ENCODE assay signal across 11 cellular contexts in genomic region chr2:88865801-88866353, GRCh38.
A peak's percentile ranks its signal among the peaks of the same experiment; 100 is the strongest.
DNase-seq lines count a peak whose midpoint lies in the region; ATAC-seq and TF ChIP-seq lines count a peak whose summit lies in the region.
"Had no signal": no experiment of that assay in that cellular context is flagged by ENCODE, and none has a peak within 500 bp of the region (broad histone marks: within the 10 kb centered on the region; RNA-seq: fewer than 3 reads in every experiment).

No MANE protein-coding gene starts in this region.

- TF ChIP-seq CTCF in uterus (IDR thresholded peaks at IDR 0.05), result no peak

- peaks cover 29 to 45% (median 39%) of the 10 kb centered on the region in 3 donors for H3K4me1 Mint-ChIP-seq in naive B cell
- H3K4me1 Mint-ChIP-seq in activated CD4-positive, alpha-beta T cell treated with anti-CD3 and anti-CD28 coated beads, Interleukin-2, amount 10 ng/mL, durations not matched to agents 7 days and 5 days, result peaks cover 10% of the 10 kb centered on the region

- peak; percentile 40 for DNase-seq in KBM-7
- DNase-seq in naive B cell, result peak; percentile 64
- DNase-seq in activated CD4-positive, alpha-beta T cell treated with anti-CD3 and anti-CD28 coated beads, Interleukin-2, amount 10 ng/mL, durations not matched to agents 7 days and 5 days, result no peak
- DNase-seq in effector CD4-positive, alpha-beta T cell, result no peak
- DNase-seq in uterus, result no peak
- DNase-seq: activated CD8-positive, alpha-beta memory T cell treated with anti-CD3 and anti-CD28 coated beads, Interleukin-2, amount 10 ng/mL, durations not matched to agents 7 days and 5 days; sigmoid colon; T-helper 2 cell had no signal

- no peak for TF ChIP-seq POLR2A in uterus (IDR thresholded peaks at IDR 0.05)

- H3K4me3 ChIP-seq in uterus, result no peak overlapping the region
- H3K4me3 ChIP-seq: sigmoid colon had no signal

- H3K36me3 ChIP-seq in uterus, result no peaks in the 10 kb centered on the region
- H3K36me3 ChIP-seq: sigmoid colon had no signal

- no peaks in the 10 kb centered on the region for H3K27me3 Mint-ChIP-seq in naive B cell
- H3K27me3 Mint-ChIP-seq in activated CD4-positive, alpha-beta T cell treated with anti-CD3 and anti-CD28 coated beads, Interleukin-2, amount 10 ng/mL, durations not matched to agents 7 days and 5 days, result peaks cover 43% of the 10 kb centered on the region

- H3K27me3 ChIP-seq in uterus, result no peaks in the 10 kb centered on the region

- H3K4me3 Mint-ChIP-seq in naive B cell, result peak overlapping the region; percentile 89 to 99 (median 96)
- H3K4me3 Mint-ChIP-seq in activated CD4-positive, alpha-beta T cell treated with anti-CD3 and anti-CD28 coated beads, Interleukin-2, amount 10 ng/mL, durations not matched to agents 7 days and 5 days, result no peak overlapping the region
- H3K4me3 Mint-ChIP-seq: activated CD8-positive, alpha-beta memory T cell treated with anti-CD3 and anti-CD28 coated beads, Interleukin-2, amount 10 ng/mL, durations not matched to agents 7 days and 5 days had no signal

- peak overlapping the region; percentile 93 to 98 (median 97) for H3K27ac Mint-ChIP-seq in naive B cell
- no peak overlapping the region for H3K27ac Mint-ChIP-seq in activated CD4-positive, alpha-beta T cell treated with anti-CD3 and anti-CD28 coated beads, Interleukin-2, amount 10 ng/mL, durations not matched to agents 7 days and 5 days
- H3K27ac Mint-ChIP-seq: activated CD8-positive, alpha-beta memory T cell treated with anti-CD3 and anti-CD28 coated beads, Interleukin-2, amount 10 ng/mL, durations not matched to agents 7 days and 5 days had no signal

- in situ Hi-C loops in KBM-7 (cut with MboI; ENCODE audit: low pct_unique_long_range_greater_than_20kb, low sequenced_read_pairs), result loop anchor here (25.0 kb wide), 1 partner anchor 129 kb away; no protein-coding TSS in a partner anchor

- peaks cover 6 to 16% of the 10 kb centered on the region in 2 donors for H3K36me3 Mint-ChIP-seq in naive B cell
- H3K36me3 Mint-ChIP-seq in activated CD4-positive, alpha-beta T cell treated with anti-CD3 and anti-CD28 coated beads, Interleukin-2, amount 10 ng/mL, durations not matched to agents 7 days and 5 days (ENCODE audit: low read depth), result no peaks in the 10 kb centered on the region
- H3K36me3 Mint-ChIP-seq: activated CD8-positive, alpha-beta memory T cell treated with anti-CD3 and anti-CD28 coated beads, Interleukin-2, amount 10 ng/mL, durations not matched to agents 7 days and 5 days had no signal

- peaks cover 0 to 4% (median 0%) of the 10 kb centered on the region in 7 donors for H3K9me3 Mint-ChIP-seq in naive B cell
- H3K9me3 Mint-ChIP-seq in activated CD4-positive, alpha-beta T cell treated with anti-CD3 and anti-CD28 coated beads, Interleukin-2, amount 10 ng/mL, durations not matched to agents 7 days and 5 days, result no peaks in the 10 kb centered on the region

- no peak overlapping the region for H3K27ac ChIP-seq in uterus
- H3K27ac ChIP-seq: sigmoid colon had no signal

- CTCF ChIA-PET in activated CD4-positive, alpha-beta T cell treated with anti-CD3 and anti-CD28 coated beads, Interleukin-2, amount 10 ng/mL, durations not matched to agents 7 days and 5 days (lab: Charles Lee), result no interaction called here

- intact Hi-C loops in uterus (cut with DNase I; ENCODE audit: low total_unique reads), result no loop called here

- no peaks in the 10 kb centered on the region for H3K9me3 ChIP-seq in uterus
- H3K9me3 ChIP-seq: sigmoid colon had no signal

- H3K4me1 ChIP-seq in uterus, result no peaks in the 10 kb centered on the region
- H3K4me1 ChIP-seq: sigmoid colon had no signal

- POLR2A ChIA-PET in activated CD4-positive, alpha-beta T cell treated with anti-CD3 and anti-CD28 coated beads, Interleukin-2, amount 10 ng/mL, durations not matched to agents 7 days and 5 days (lab: Charles Lee), result no interaction called here

- peak; percentile 86 for ATAC-seq in GM18861 (IDR thresholded peaks at IDR 0.05; ENCODE audit: unreplicated experiment)
- ATAC-seq in HG02610 (IDR thresholded peaks at IDR 0.05; ENCODE audit: unreplicated experiment), result peak; percentile 64
- peak; percentile 87 to 91 for ATAC-seq in naive B cell (ENCODE audit: low read depth in 2 of 2)
- ATAC-seq in GM18520 (IDR thresholded peaks at IDR 0.05; ENCODE audit: unreplicated experiment), result no peak
- ATAC-seq: activated CD8-positive, alpha-beta memory T cell treated with anti-CD3 and anti-CD28 coated beads, Interleukin-2, amount 10 ng/mL, durations not matched to agents 7 days and 5 days had no signal

Comparison
In these comparisons a context has a peak if more than half of its experiments do, and no peak if none do; other contexts are left out.
1. DNase-seq: peak in KBM-7 (single experiment) and naive B cell (single experiment); none in activated CD4-positive, alpha-beta T cell treated with anti-CD3 and anti-CD28 coated beads, Interleukin-2, amount 10 ng/mL, durations not matched to agents 7 days and 5 days (single experiment), effector CD4-positive, alpha-beta T cell (single experiment) and uterus (0 of 2).